Comparison of ENCODE assay signal across 11 cellular contexts in genomic region chr19:2394054-2394668, GRCh38. TPM values are rescaled to one million over a fixed set of nuclear protein-coding genes. Genes with fewer than 3 reads are reported as not detected.
DNase-seq lines count a peak whose midpoint lies in the region; FAIRE-seq and TF ChIP-seq lines count a peak whose summit lies in the region.
"Had no signal": no experiment of that assay in that cellular context is flagged by ENCODE, and none has a peak within 500 bp of the region (broad histone marks: within the 10 kb centered on the region; RNA-seq: fewer than 3 reads in every experiment).

No MANE protein-coding gene starts in this region.

- H3K4me3 ChIP-seq in choroid plexus epithelial cell (ENCODE audit: low read depth, low read length), result no peak overlapping the region
- H3K4me3 ChIP-seq in small intestine (ENCODE audit: low read depth in 1 of 2, low read length in 2 of 2), result no peak overlapping the region
- no peak overlapping the region for H3K4me3 ChIP-seq in vagina

- 26 to 40% (median 27%) methylated on average over 15 of the region's 15 CpGs for WGBS in small intestine, 3 donors

- TF ChIP-seq POLR2A in vagina (IDR thresholded peaks at IDR 0.05), result no peak

- H3K27me3 ChIP-seq in small intestine (ENCODE audit: control insufficient read depth in 2 of 2, insufficient read depth in 2 of 2, low read length in 2 of 2), result no peaks in the 10 kb centered on the region
- H3K27me3 ChIP-seq in vagina, result no peaks in the 10 kb centered on the region

- in situ Hi-C loops in GM13977 (cut with MboI; ENCODE audit: low pct_unique_long_range_greater_than_20kb, low sequenced_read_pairs, unreplicated experiment), result loop anchor here (10.0 kb wide), 1 partner anchor 229 kb away; the partner anchor contains the start of gene DOT1L

- no peaks in the 10 kb centered on the region for H3K36me3 ChIP-seq in small intestine (ENCODE audit: control insufficient read depth in 2 of 2, insufficient read depth in 2 of 2, low read length in 2 of 2)
- no peaks in the 10 kb centered on the region for H3K36me3 ChIP-seq in vagina

- DNase-seq in GM13977 (ENCODE audit: low spot score), result peak; percentile 70
- peak; percentile 97 for DNase-seq in MV-4-11 (lab: John Stamatoyannopoulos, UW)
- peak; percentile 35 for DNase-seq in choroid plexus epithelial cell (ENCODE audit: low read depth)
- DNase-seq in small intestine, result peak; percentile 33
- no peak for DNase-seq in OCI-M1 (lab: John Stamatoyannopoulos, UW)
- no peak for DNase-seq in vagina (ENCODE audit: extremely low spot score in 2 of 2)
- no peak for DNase-seq in islet precursor cell
- DNase-seq: activated gamma-delta T cell treated with Interleukin-2 at 50 U/mL for 16 hours, kidney had no signal

- no peak for TF ChIP-seq CTCF in GM13977 (IDR thresholded peaks at IDR 0.05; ENCODE audit: extremely low read depth, insufficient read depth, missing control alignments)
- no peak for TF ChIP-seq CTCF in choroid plexus epithelial cell (conservative IDR thresholded peaks at IDR 0.05; ENCODE audit: low read depth, low read length)
- TF ChIP-seq CTCF in vagina (IDR thresholded peaks at IDR 0.05), result no peak

- intact Hi-C loops in vagina (cut with DNase I), result loop anchor here (5.0 kb wide), 1 partner anchor 157 kb away; the partner anchor contains the start of genes PLEKHJ1 and SF3A2

- H3K4me1 ChIP-seq in small intestine (ENCODE audit: control insufficient read depth in 2 of 2, insufficient read depth in 1 of 2, low read depth in 1 of 2, low read length in 1 of 2) (no peaks in the 10 kb centered on the region), vagina (no peaks in the 10 kb centered on the region)

- no peak for FAIRE-seq in small intestine (lab: Jason Lieb, UNC)
- FAIRE-seq: endometrium, kidney had no signal

- H3K9me3 ChIP-seq in small intestine (ENCODE audit: control insufficient read depth, low read depth), result no peaks in the 10 kb centered on the region
- H3K9me3 ChIP-seq in vagina, result no peaks in the 10 kb centered on the region

- H3K27ac ChIP-seq in small intestine (ENCODE audit: low read depth in 1 of 2, low read length in 1 of 2) (peak overlapping the region in 1 of 2 donors; percentile 55), vagina (no peak overlapping the region)

RNA-seq across cellular contexts. Expression of gene TIMM13, which starts 33.2 kb away (rescaled TPM):
- polyA plus RNA-seq in small intestine, result 100 to 1,000 TPM in 2 of 3 donors, 10 to 100 TPM in 1; 93.2 to 160 (median 107) TPM
- total RNA-seq in vagina, result 20.9 TPM

RNA-seq across cellular contexts. Expression of gene TMPRSS9, which starts 34.1 kb away (rescaled TPM):
- polyA plus RNA-seq in small intestine, result under 1 TPM in 1 of 3 donors, not detected in 2; 0.54 TPM
- total RNA-seq in vagina, result not detected
- total RNA-seq: kidney; T-helper 2 cell treated with Interferon-gamma antibody and Interleukin-4, amounts not matched to agents 100 ng/mL and 5 ng/mL, for 36 hours had no signal

Comparison
In these comparisons a context has a peak if more than half of its experiments do, and no peak if none do; other contexts are left out.
1. DNase-seq: peak in GM13977 (single experiment), MV-4-11 (single experiment), choroid plexus epithelial cell (single experiment) and small intestine (single experiment); none in OCI-M1 (single experiment), vagina (0 of 2) and islet precursor cell (single experiment).